ENCODE assay signal across 1 cellular context in genomic region chr3:14322667-14323295, GRCh38.
TF ChIP-seq lines count a peak whose summit lies in the region.

No MANE protein-coding gene starts in this region.

TF ChIP-seq in HepG2, 621 proteins besides CTCF, POLR2A, EP300 and RAD21 (continued from another document and continues in another):
- TF ChIP-seq ZNF362 (CRISPR knock-in tag; IDR thresholded peaks at IDR 0.05; ENCODE audit: borderline replicate concordance): no peak; the same call in 1 of the 2 replicates
- TF ChIP-seq ARHGAP35 (CRISPR knock-in tag; IDR thresholded peaks at IDR 0.05; ENCODE audit: borderline replicate concordance): no peak
- no peak for TF ChIP-seq FOXO4 (CRISPR knock-in tag; conservative IDR thresholded peaks at IDR 0.05)
- no peak for TF ChIP-seq ZBTB20 (CRISPR knock-in tag; IDR thresholded peaks at IDR 0.05; ENCODE audit: borderline replicate concordance, low read depth)
- TF ChIP-seq ZNF263 (CRISPR knock-in tag; IDR thresholded peaks at IDR 0.05): 0 out of 2 replicates have a peak, but pooled peaks have one; percentile 22
- TF ChIP-seq ZNF292 (CRISPR knock-in tag; IDR thresholded peaks at IDR 0.05; ENCODE audit: borderline replicate concordance, low read depth): no peak; the same call in 1 of the 2 replicates
- TF ChIP-seq GTF3A (CRISPR knock-in tag; conservative IDR thresholded peaks at IDR 0.05): no peak
- TF ChIP-seq AGO2 (optimal IDR thresholded peaks at IDR 0.05; ENCODE audit: low read depth, low read length): no peak
- no peak for TF ChIP-seq KDM2A (CRISPR knock-in tag; IDR thresholded peaks at IDR 0.05; ENCODE audit: borderline replicate concordance, low read depth)
- TF ChIP-seq BCL3 (CRISPR knock-in tag; IDR thresholded peaks at IDR 0.05): no peak
- no peak for TF ChIP-seq ZNF382 (CRISPR knock-in tag; IDR thresholded peaks at IDR 0.05; ENCODE audit: borderline replicate concordance)
- no peak for TF ChIP-seq ISX (CRISPR knock-in tag; conservative IDR thresholded peaks at IDR 0.05)
- peak; percentile 45; the same call in 1 of the 2 replicates for TF ChIP-seq ZNF460 (CRISPR knock-in tag; IDR thresholded peaks at IDR 0.05; ENCODE audit: borderline replicate concordance)
- peak; percentile 88; the same call in 1 of the 2 replicates for TF ChIP-seq MTA1 (CRISPR knock-in tag; IDR thresholded peaks at IDR 0.05; ENCODE audit: borderline replicate concordance)
- no peak for TF ChIP-seq RBM39 (IDR thresholded peaks at IDR 0.05; ENCODE audit: low read depth, low read length, poor library complexity, severe bottlenecking)
- no peak for TF ChIP-seq ETV6 (CRISPR knock-in tag; conservative IDR thresholded peaks at IDR 0.05)
- TF ChIP-seq ZNF484 (CRISPR knock-in tag; IDR thresholded peaks at IDR 0.05; ENCODE audit: borderline replicate concordance, low read depth): no peak
- TF ChIP-seq SPEN (CRISPR knock-in tag; IDR thresholded peaks at IDR 0.05; ENCODE audit: low read depth): peak; percentile 74; the same call in 1 of the 2 replicates
- TF ChIP-seq SP2 (CRISPR knock-in tag; IDR thresholded peaks at IDR 0.05): no peak
- no peak for TF ChIP-seq ATF7-NPFF (CRISPR knock-in tag; IDR thresholded peaks at IDR 0.05; ENCODE audit: low read depth)
- TF ChIP-seq ZNF720 (CRISPR knock-in tag; IDR thresholded peaks at IDR 0.05): no peak
- no peak for TF ChIP-seq NFRKB (IDR thresholded peaks at IDR 0.05)
- peak; percentile 46; the same call in 1 of the 2 replicates for TF ChIP-seq POGZ (CRISPR knock-in tag; IDR thresholded peaks at IDR 0.05)
- no peak for TF ChIP-seq ZUFSP (CRISPR knock-in tag; IDR thresholded peaks at IDR 0.05; ENCODE audit: borderline replicate concordance)
- no peak for TF ChIP-seq DDIT3 (CRISPR knock-in tag; IDR thresholded peaks at IDR 0.05)
- no peak for TF ChIP-seq MLLT10 (CRISPR knock-in tag; IDR thresholded peaks at IDR 0.05)
- no peak for TF ChIP-seq REXO4 (CRISPR knock-in tag; IDR thresholded peaks at IDR 0.05; ENCODE audit: borderline replicate concordance)
- TF ChIP-seq ZNF326 (CRISPR knock-in tag; IDR thresholded peaks at IDR 0.05; ENCODE audit: borderline replicate concordance): no peak
- peak; percentile 60; the same call in 1 of the 2 replicates for TF ChIP-seq ZBTB26 (CRISPR knock-in tag; IDR thresholded peaks at IDR 0.05; ENCODE audit: borderline replicate concordance)
- peak; percentile 57; the same call in 1 of the 2 replicates for TF ChIP-seq ARNTL (CRISPR knock-in tag; IDR thresholded peaks at IDR 0.05)
- TF ChIP-seq HINFP (CRISPR knock-in tag; IDR thresholded peaks at IDR 0.05; ENCODE audit: low read depth): no peak
- TF ChIP-seq ZBTB43 (CRISPR knock-in tag; conservative IDR thresholded peaks at IDR 0.05): peak; percentile 79; the same call in 1 of the 2 replicates
- no peak for TF ChIP-seq SRSF1 (optimal IDR thresholded peaks at IDR 0.05; ENCODE audit: low read depth, low read length)
- TF ChIP-seq BCL6 (CRISPR knock-in tag; IDR thresholded peaks at IDR 0.05): no peak
- TF ChIP-seq AFF4 (CRISPR knock-in tag; IDR thresholded peaks at IDR 0.05): no peak
- TF ChIP-seq DMAP1 (CRISPR knock-in tag; IDR thresholded peaks at IDR 0.05): peak; percentile 27; the same call in 1 of the 2 replicates
- no peak for TF ChIP-seq ZSCAN12 (CRISPR knock-in tag; IDR thresholded peaks at IDR 0.05)
- TF ChIP-seq ZNF749 (CRISPR knock-in tag; IDR thresholded peaks at IDR 0.05; ENCODE audit: borderline replicate concordance): no peak
- TF ChIP-seq HOXA7 (CRISPR knock-in tag; IDR thresholded peaks at IDR 0.05): no peak
- no peak for TF ChIP-seq ZNF512 (CRISPR knock-in tag; IDR thresholded peaks at IDR 0.05)
- no peak for TF ChIP-seq HMG20B (CRISPR knock-in tag; conservative IDR thresholded peaks at IDR 0.05)
- no peak for TF ChIP-seq ZNF780A (CRISPR knock-in tag; IDR thresholded peaks at IDR 0.05)
- TF ChIP-seq ZNF761 (CRISPR knock-in tag; conservative IDR thresholded peaks at IDR 0.05): peak; percentile 73; the same call in 1 of the 2 replicates
- no peak for TF ChIP-seq GPN1 (CRISPR knock-in tag; IDR thresholded peaks at IDR 0.05; ENCODE audit: borderline replicate concordance)
- TF ChIP-seq REL (CRISPR knock-in tag; conservative IDR thresholded peaks at IDR 0.05): no peak
